Comparison of ENCODE assay signal across 24 cellular contexts in the genomic region with DNA sequence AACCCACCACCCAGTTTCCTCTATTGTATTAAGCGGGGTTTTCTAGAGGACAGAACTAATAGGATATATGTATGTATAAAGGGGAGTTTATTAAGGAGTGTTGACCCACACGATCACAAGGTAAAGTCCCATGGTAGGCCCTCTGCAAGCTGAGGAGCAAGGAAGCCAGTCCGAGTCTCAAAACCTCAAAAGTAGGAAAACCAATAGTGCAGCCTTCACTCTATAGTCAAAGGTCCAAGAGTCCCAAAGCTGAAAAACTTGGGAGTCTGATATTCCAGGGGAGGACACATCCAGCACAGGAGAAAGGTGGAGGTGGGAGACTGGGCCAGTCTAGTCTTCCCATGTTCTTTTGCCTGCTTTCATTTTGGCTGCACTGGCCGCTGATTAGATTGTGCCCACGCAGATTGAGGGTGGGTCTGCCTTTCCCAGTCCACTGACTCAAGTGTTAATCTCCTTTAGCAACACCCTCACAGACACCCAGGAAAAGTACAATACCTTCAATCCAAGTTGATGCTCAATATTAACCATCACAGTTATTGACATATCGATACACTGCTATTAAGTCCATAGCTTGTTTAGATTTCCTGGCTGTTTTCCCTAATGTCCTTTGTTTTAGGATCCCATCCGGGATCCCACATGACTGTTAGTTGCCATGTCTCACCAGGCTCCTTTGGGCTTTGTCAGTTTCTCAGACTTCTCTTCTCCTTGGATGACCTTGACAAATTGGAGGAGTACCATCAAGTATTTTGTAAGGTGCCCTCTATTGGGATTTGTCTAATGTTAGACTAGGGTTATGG. TPM values are rescaled to one million over a fixed set of nuclear protein-coding genes. Genes with fewer than 3 reads are reported as not detected.
"Had no signal": no experiment of that assay in that cellular context is flagged by ENCODE, and none has a peak within 500 bp of the region (broad histone marks: within the 10 kb centered on the region; RNA-seq: fewer than 3 reads in every experiment).

No MANE protein-coding gene starts in this region.

- H3K4me3 ChIP-seq: colonic mucosa, hepatocyte, stomach, thyroid gland, upper lobe of right lung had no signal

- H3K79me2 ChIP-seq: hepatocyte, parathyroid adenoma had no signal

- ATAC-seq: activated naive CD4-positive, alpha-beta T cell treated with anti-CD3 and anti-CD28 coated beads, Interleukin-2, amount 50 U/mL, for 72 hours; activated T-cell treated with anti-CD3 and anti-CD28 coated beads, Interleukin-2, amount 50 U/mL, for 72 hours; naive thymus-derived CD4-positive, alpha-beta T cell; right cardiac atrium; stimulated activated naive B cell treated with anti-CD40 and anti-IgM and Interleukin-4, amounts not matched to agents 10 μg/mL and 1 μg/mL and 100 μg/mL, for 72 hours; upper lobe of right lung had no signal

- H2AFZ ChIP-seq: hepatocyte, parathyroid adenoma had no signal

- H3K9ac ChIP-seq: parathyroid adenoma had no signal

- H3K27ac Mint-ChIP-seq: activated naive CD4-positive, alpha-beta T cell treated with anti-CD3 and anti-CD28 coated beads, Interleukin-2, amount 50 U/mL, for 72 hours; activated T-cell treated with anti-CD3 and anti-CD28 coated beads, Interleukin-2, amount 50 U/mL, for 72 hours; mesothelial cell of epicardium; naive thymus-derived CD4-positive, alpha-beta T cell; stimulated activated naive B cell treated with anti-CD40 and anti-IgM and Interleukin-4, amounts not matched to agents 10 μg/mL and 1 μg/mL and 100 μg/mL, for 72 hours had no signal

- H3K36me3 ChIP-seq: colonic mucosa, stomach, thyroid gland, upper lobe of right lung had no signal

- H3K36me3 Mint-ChIP-seq: naive thymus-derived CD4-positive, alpha-beta T cell; stimulated activated naive B cell treated with anti-CD40 and anti-IgM and Interleukin-4, amounts not matched to agents 10 μg/mL and 1 μg/mL and 100 μg/mL, for 72 hours had no signal

- H3K27ac ChIP-seq: colonic mucosa, hepatocyte, parathyroid adenoma, stomach, thyroid gland, upper lobe of right lung had no signal

- H3K4me1 ChIP-seq: colonic mucosa, stomach, thyroid gland, upper lobe of right lung had no signal

- H3K4me1 Mint-ChIP-seq: central memory CD8-positive, alpha-beta T cell; mesothelial cell of epicardium; naive thymus-derived CD4-positive, alpha-beta T cell; neural crest cell; stimulated activated naive B cell treated with anti-CD40 and anti-IgM and Interleukin-4, amounts not matched to agents 10 μg/mL and 1 μg/mL and 100 μg/mL, for 72 hours had no signal

- H3K27me3 Mint-ChIP-seq: central memory CD8-positive, alpha-beta T cell had no signal

- H3K9me3 Mint-ChIP-seq: activated naive CD4-positive, alpha-beta T cell treated with anti-CD3 and anti-CD28 coated beads, Interleukin-2, amount 50 U/mL, for 72 hours; activated T-cell treated with anti-CD3 and anti-CD28 coated beads, Interleukin-2, amount 50 U/mL, for 72 hours; central memory CD8-positive, alpha-beta T cell; mesothelial cell of epicardium; neural crest cell; stimulated activated naive B cell treated with anti-CD40 and anti-IgM and Interleukin-4, amounts not matched to agents 10 μg/mL and 1 μg/mL and 100 μg/mL, for 72 hours had no signal

- DNase-seq: activated CD4-positive, alpha-beta T cell treated with anti-CD3 and anti-CD28 coated beads for 4 hours; activated CD4-positive, alpha-beta T cell treated with anti-CD3 and anti-CD28 coated beads, Interleukin-2, amount 50 U/mL, for 4 hours; activated naive CD4-positive, alpha-beta T cell; activated T-cell treated with anti-CD3 and anti-CD28 coated beads for 4 hours; activated T-cell treated with anti-CD3 and anti-CD28 coated beads, Interleukin-2, amount 50 U/mL, for 72 hours; colonic mucosa; effector CD8-positive, alpha-beta T cell; islet precursor cell; left ventricle myocardium superior; naive thymus-derived CD4-positive, alpha-beta T cell; occipital lobe; right cardiac atrium; stimulated activated CD4-positive, alpha-beta T cell treated with anti-CD3 and anti-CD28 coated beads, Interleukin-15, amount 100 ng/mL, for 24 hours; stimulated activated CD4-positive, alpha-beta T cell treated with anti-CD3 and anti-CD28 coated beads, Interleukin-2, amount 100 ng/mL, for 24 hours; stimulated activated naive B cell treated with anti-CD40 and anti-IgM and Interleukin-4, amounts not matched to agents 10 μg/mL and 1 μg/mL and 100 μg/mL, for 72 hours; stomach; thyroid gland; upper lobe of right lung had no signal

- H3K4me3 Mint-ChIP-seq: activated T-cell treated with anti-CD3 and anti-CD28 coated beads, Interleukin-2, amount 50 U/mL, for 72 hours; central memory CD8-positive, alpha-beta T cell; mesothelial cell of epicardium; naive thymus-derived CD4-positive, alpha-beta T cell; neural crest cell; stimulated activated naive B cell treated with anti-CD40 and anti-IgM and Interleukin-4, amounts not matched to agents 10 μg/mL and 1 μg/mL and 100 μg/mL, for 72 hours had no signal

- H3K27me3 ChIP-seq: colonic mucosa, hepatocyte, stomach, thyroid gland, upper lobe of right lung had no signal

- H3K9me3 ChIP-seq: colonic mucosa, stomach, thyroid gland, upper lobe of right lung had no signal

- H3K4me2 ChIP-seq: hepatocyte had no signal

RNA-seq across cellular contexts. Expression of gene UCHL1, which starts 12.2 kb away (rescaled TPM):
- polyA plus RNA-seq: naive thymus-derived CD4-positive, alpha-beta T cell had no signal

RNA-seq across cellular contexts. Expression of gene APBB2, which starts 54.6 kb away (rescaled TPM):
- polyA plus RNA-seq: naive thymus-derived CD4-positive, alpha-beta T cell had no signal
